Comparison of ENCODE assay signal across 16 cellular contexts in the genomic region with DNA sequence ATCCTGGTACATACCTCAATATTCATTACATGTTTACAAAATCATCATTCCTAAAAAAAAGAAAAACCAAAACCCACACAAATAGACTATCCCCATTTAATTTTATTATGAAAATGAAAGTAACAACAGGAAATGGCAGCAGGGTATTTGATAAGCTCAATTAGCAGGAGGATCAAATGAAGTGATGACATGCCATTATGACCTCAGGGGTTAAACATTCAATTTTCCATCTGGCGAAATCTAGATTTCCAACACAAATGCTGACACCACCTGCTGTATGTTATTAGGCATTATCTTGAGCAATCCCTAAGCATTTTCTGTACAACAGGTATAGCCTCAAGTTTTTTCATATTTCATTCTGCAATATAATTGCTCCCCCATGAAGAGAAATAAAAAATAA. TPM values are rescaled to one million over a fixed set of nuclear protein-coding genes. Genes with fewer than 3 reads are reported as not detected.
DNase-seq lines count a peak whose midpoint lies in the region; ATAC-seq, FAIRE-seq and TF ChIP-seq lines count a peak whose summit lies in the region.
"Had no signal": no experiment of that assay in that cellular context is flagged by ENCODE, and none has a peak within 500 bp of the region (broad histone marks: within the 10 kb centered on the region; RNA-seq: fewer than 3 reads in every experiment).

No MANE protein-coding gene starts in this region.

- H3K4me1 ChIP-seq in BLaER1 = peaks cover 6% of the 10 kb centered on the region
- H3K4me1 ChIP-seq: right lobe of liver had no signal

- no peaks in the 10 kb centered on the region for H3K27me3 Mint-ChIP-seq in activated CD4-positive, alpha-beta memory T cell treated with anti-CD3 and anti-CD28 coated beads for 36 hours
- H3K27me3 Mint-ChIP-seq: dendritic cell treated with granulocyte-macrophage colony-stimulating factor and Interleukin-4, amounts not matched to agents 40 ng/mL and 50 ng/mL, for 4 days; IgD-negative memory B cell; stimulated activated memory B cell treated with anti-CD40 and anti-IgM and Interleukin-4, amounts not matched to agents 10 μg/mL and 1 μg/mL and 100 μg/mL, for 72 hours had no signal

- no peaks in the 10 kb centered on the region for H4K20me1 ChIP-seq in BLaER1

- peaks cover 36% of the 10 kb centered on the region for H3K36me3 ChIP-seq in BLaER1
- H3K36me3 ChIP-seq: right lobe of liver had no signal

- no peak for ATAC-seq in HG02610 (IDR thresholded peaks at IDR 0.05; ENCODE audit: unreplicated experiment)
- no peak for ATAC-seq in GM18870 (IDR thresholded peaks at IDR 0.05; ENCODE audit: unreplicated experiment)
- ATAC-seq: stimulated activated memory B cell treated with anti-CD40 and anti-IgM and Interleukin-4, amounts not matched to agents 10 μg/mL and 1 μg/mL and 100 μg/mL, for 72 hours had no signal

- no peak overlapping the region for H3K27ac Mint-ChIP-seq in activated CD4-positive, alpha-beta memory T cell treated with anti-CD3 and anti-CD28 coated beads for 36 hours
- H3K27ac Mint-ChIP-seq: dendritic cell treated with granulocyte-macrophage colony-stimulating factor and Interleukin-4, amounts not matched to agents 40 ng/mL and 50 ng/mL, for 4 days; stimulated activated memory B cell treated with anti-CD40 and anti-IgM and Interleukin-4, amounts not matched to agents 10 μg/mL and 1 μg/mL and 100 μg/mL, for 72 hours had no signal

- peak overlapping the region; percentile 29 for H3K4me2 ChIP-seq in BLaER1

- no peak overlapping the region for H3K4me3 Mint-ChIP-seq in activated CD4-positive, alpha-beta memory T cell treated with anti-CD3 and anti-CD28 coated beads for 36 hours
- H3K4me3 Mint-ChIP-seq: dendritic cell treated with granulocyte-macrophage colony-stimulating factor and Interleukin-4, amounts not matched to agents 40 ng/mL and 50 ng/mL, for 4 days; IgD-negative memory B cell; stimulated activated memory B cell treated with anti-CD40 and anti-IgM and Interleukin-4, amounts not matched to agents 10 μg/mL and 1 μg/mL and 100 μg/mL, for 72 hours had no signal

- CTCF ChIA-PET in activated CD4-positive, alpha-beta memory T cell treated with anti-CD3 and anti-CD28 coated beads for 36 hours (lab: Charles Lee) = no interaction called here

- H3K9me3 ChIP-seq in BLaER1 = peaks cover 21% of the 10 kb centered on the region
- H3K9me3 ChIP-seq: right lobe of liver had no signal

- H3K4me1 Mint-ChIP-seq in activated CD4-positive, alpha-beta memory T cell treated with anti-CD3 and anti-CD28 coated beads for 36 hours (ENCODE audit: low read depth) = peaks cover 9% of the 10 kb centered on the region
- H3K4me1 Mint-ChIP-seq: stimulated activated memory B cell treated with anti-CD40 and anti-IgM and Interleukin-4, amounts not matched to agents 10 μg/mL and 1 μg/mL and 100 μg/mL, for 72 hours had no signal

- TF ChIP-seq CTCF in D721Med (IDR thresholded peaks at IDR 0.05; ENCODE audit: insufficient read depth, missing control alignments) = no peak
- no peak for TF ChIP-seq CTCF in epithelial cell of esophagus (IDR thresholded peaks at IDR 0.05; ENCODE audit: insufficient read depth, low read depth, low read length, missing control alignments)

- H3K27me3 ChIP-seq in BLaER1 = no peaks in the 10 kb centered on the region
- H3K27me3 ChIP-seq: right lobe of liver had no signal

- POLR2A ChIA-PET in activated CD4-positive, alpha-beta memory T cell treated with anti-CD3 and anti-CD28 coated beads for 36 hours (lab: Charles Lee) = no interaction called here

- peaks cover 31% of the 10 kb centered on the region for H3K36me3 Mint-ChIP-seq in activated CD4-positive, alpha-beta memory T cell treated with anti-CD3 and anti-CD28 coated beads for 36 hours

- intact Hi-C loops in activated CD4-positive, alpha-beta memory T cell treated with anti-CD3 and anti-CD28 coated beads for 36 hours (cut with micrococcal nuclease) = no loop called here

- H3K4me3 ChIP-seq in BLaER1 (no peak overlapping the region), epithelial cell of esophagus (ENCODE audit: low read length) (no peak overlapping the region)
- H3K4me3 ChIP-seq: right lobe of liver had no signal

- no peaks in the 10 kb centered on the region for H3K9me3 Mint-ChIP-seq in activated CD4-positive, alpha-beta memory T cell treated with anti-CD3 and anti-CD28 coated beads for 36 hours
- H3K9me3 Mint-ChIP-seq: dendritic cell treated with granulocyte-macrophage colony-stimulating factor and Interleukin-4, amounts not matched to agents 40 ng/mL and 50 ng/mL, for 4 days; stimulated activated memory B cell treated with anti-CD40 and anti-IgM and Interleukin-4, amounts not matched to agents 10 μg/mL and 1 μg/mL and 100 μg/mL, for 72 hours had no signal

- DNase-seq in D721Med (ENCODE audit: insufficient read length, low spot score) = no peak
- peak; percentile 40 to 84 for DNase-seq in NCI-H524 (lab: John Stamatoyannopoulos, UW)
- DNase-seq in epithelial cell of esophagus (ENCODE audit: low read depth) = peak; percentile 22
- no peak for DNase-seq in activated CD4-positive, alpha-beta memory T cell treated with anti-CD3 and anti-CD28 coated beads for 36 hours
- DNase-seq: GF-D8, mammary epithelial cell, NCI-H1092 treated with DMSO at 0.1 percent for 48 hours, NCI-H526, right lobe of liver, SHP77 had no signal

- no peak overlapping the region for H3K9ac ChIP-seq in BLaER1

- H3K27ac ChIP-seq in BLaER1 = no peak overlapping the region
- H3K27ac ChIP-seq: right lobe of liver had no signal

- peak; percentile 76 for FAIRE-seq in D721Med (lab: Jason Lieb, UNC)

RNA-seq across cellular contexts. Expression of a gene that starts 57.1 kb away (rescaled TPM):
- 10 to 100 TPM; 27.9 to 30.1 TPM for total RNA-seq in activated CD4-positive, alpha-beta memory T cell treated with anti-CD3 and anti-CD28 coated beads for 36 hours

Comparison
In these comparisons a context has a peak if more than half of its experiments do, and no peak if none do; other contexts are left out.
1. DNase-seq: peak in NCI-H524 (2 of 2) and epithelial cell of esophagus (single experiment); none in D721Med (single experiment) and activated CD4-positive, alpha-beta memory T cell treated with anti-CD3 and anti-CD28 coated beads for 36 hours (single experiment).